Comparison of ENCODE assay signal across 15 cellular contexts in the genomic region with DNA sequence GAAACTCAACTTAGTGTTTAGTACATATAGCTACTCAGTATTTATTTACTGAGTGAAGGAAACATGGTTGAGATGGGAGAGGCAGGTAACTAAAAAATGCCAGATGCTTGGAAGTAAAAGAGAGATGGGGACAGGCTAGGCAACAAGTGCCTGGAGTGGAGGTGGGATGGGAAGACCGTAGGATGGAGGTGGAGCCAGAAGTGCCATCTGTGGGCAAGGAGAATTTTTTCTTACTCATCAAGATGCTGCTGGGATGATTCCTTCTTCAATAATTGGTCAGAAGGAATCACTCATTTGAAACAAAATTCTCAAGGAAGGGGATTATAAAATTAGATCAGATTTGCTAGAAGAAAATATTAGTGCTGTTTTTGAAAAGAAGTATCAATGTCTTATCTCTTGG.
"Had no signal": no experiment of that assay in that cellular context is flagged by ENCODE, and none has a peak within 500 bp of the region (broad histone marks: within the 10 kb centered on the region; RNA-seq: fewer than 3 reads in every experiment).

No MANE protein-coding gene starts in this region.

- H3K27ac Mint-ChIP-seq: activated CD8-positive, alpha-beta T cell treated with anti-CD3 and anti-CD28 coated beads for 36 hours; nephron; progenitor cell of endocrine pancreas; T-helper 17 cell; WTC11 had no signal

- DNase-seq: activated CD4-positive, alpha-beta T cell treated with anti-CD3 and anti-CD28 coated beads for 4 hours; activated CD8-positive, alpha-beta T cell treated with anti-CD3 and anti-CD28 coated beads for 36 hours; esophagus squamous epithelium; foreskin keratinocyte; glutamatergic neuron; mesendoderm; nucleus accumbens; small intestine; stimulated activated CD4-positive, alpha-beta T cell treated with anti-CD3 and anti-CD28 coated beads, Interleukin-4, amount 100 ng/mL, for 24 hours; stimulated activated naive CD8-positive, alpha-beta T cell treated with anti-CD3 and anti-CD28 coated beads, Interleukin-15, Interleukin-2, amounts not matched to agents 100 U/mL and 50 U/mL, for 24 hours; T-helper 17 cell; trophoblast cell had no signal

- H3K9me3 Mint-ChIP-seq: activated CD8-positive, alpha-beta T cell treated with anti-CD3 and anti-CD28 coated beads for 36 hours; nephron; WTC11 had no signal

- H3K27me3 Mint-ChIP-seq: progenitor cell of endocrine pancreas had no signal

- H3K4me3 Mint-ChIP-seq: activated CD8-positive, alpha-beta T cell treated with anti-CD3 and anti-CD28 coated beads for 36 hours; nephron; T-helper 17 cell; WTC11 had no signal

- H3K36me3 Mint-ChIP-seq: WTC11 had no signal

- H3K4me1 Mint-ChIP-seq: nephron, T-helper 17 cell had no signal
